3 cellular contexts compared by ENCODE assay signal in genomic region chr11:6888830-6889229, GRCh38.
TF ChIP-seq lines count a peak whose summit lies in the region.

No MANE protein-coding gene starts in this region.

TF ChIP-seq in GM12891, 5 proteins besides CTCF, POLR2A, EP300 and RAD21:
- TF ChIP-seq TAF1 (IDR thresholded peaks at IDR 0.05; ENCODE audit: low read depth, low read length), result no peak
- no peak for TF ChIP-seq POU2F2 (IDR thresholded peaks at IDR 0.05; ENCODE audit: low read depth, low read length)
- TF ChIP-seq SPI1 (IDR thresholded peaks at IDR 0.05; ENCODE audit: low read depth, low read length), result no peak
- TF ChIP-seq POLR2AphosphoS5 (IDR thresholded peaks at IDR 0.05; ENCODE audit: low read depth, low read length), result no peak
- no peak for TF ChIP-seq PAX5 (IDR thresholded peaks at IDR 0.05; ENCODE audit: insufficient read depth, low read length, severe bottlenecking)

TF ChIP-seq in WTC11, 78 proteins besides CTCF, POLR2A, EP300 and RAD21:
- TF ChIP-seq ZNF138 (CRISPR knock-in tag; conservative IDR thresholded peaks at IDR 0.05) (no peak), GTF2I (CRISPR knock-in tag; conservative IDR thresholded peaks at IDR 0.05) (peak; percentile 52; the same call in 1 of the 2 replicates)
TF ChIP-seq in WTC11: peak in this region for 1.

TF ChIP-seq in H1, 55 proteins besides CTCF, POLR2A, EP300 and RAD21:
- TF ChIP-seq HDAC2 (IDR thresholded peaks at IDR 0.05; ENCODE audit: borderline replicate concordance in 1 of 2, low read depth in 2 of 2, low read length in 2 of 2) (no peak), SP1 (IDR thresholded peaks at IDR 0.05; ENCODE audit: low read depth, low read length) (no peak), CHD7 (IDR thresholded peaks at IDR 0.05; ENCODE audit: insufficient replicate concordance, low read length) (no peak), CBX8 (IDR thresholded peaks at IDR 0.05; ENCODE audit: borderline replicate concordance, low read depth, low read length) (no peak), FOSL1 (IDR thresholded peaks at IDR 0.05; ENCODE audit: insufficient read depth, low read depth, low read length) (no peak), KDM1A (IDR thresholded peaks at IDR 0.05; ENCODE audit: borderline replicate concordance, low read length) (peak; percentile 49; the same call in 1 of the 2 replicates), RNF2 (IDR thresholded peaks at IDR 0.05; ENCODE audit: borderline replicate concordance, low read depth, low read length, missing control alignments, poor library complexity, severe bottlenecking) (no peak)
